1 cellular context compared by ENCODE assay signal in genomic region chr17:49758464-49759010, GRCh38.
A peak's percentile ranks its signal among the peaks of the same experiment; 100 is the strongest.
TF ChIP-seq lines count a peak whose summit lies in the region.

No MANE protein-coding gene starts in this region.

TF ChIP-seq in HEK293, 187 proteins besides CTCF, POLR2A, EP300 and RAD21:
- TF ChIP-seq ZNF140 (tag by site-specific recombination; IDR thresholded peaks at IDR 0.05) (peak; percentile 62; the same call in 1 of the 2 replicates), ZNF529 (tag by site-specific recombination; IDR thresholded peaks at IDR 0.05; ENCODE audit: insufficient replicate concordance) (peak; percentile 40), KLF7 (tag by site-specific recombination; IDR thresholded peaks at IDR 0.05; ENCODE audit: borderline replicate concordance) (peak; percentile 34; the same call in 1 of the 2 replicates), ZFP37 (tag by site-specific recombination; IDR thresholded peaks at IDR 0.05) (peak; percentile 68; the same call in 1 of the 2 replicates), AEBP2 (tag by site-specific recombination; IDR thresholded peaks at IDR 0.05; ENCODE audit: borderline replicate concordance) (0 out of 2 replicates have a peak, but pooled peaks have one; percentile 17), ZBTB11 (tag by site-specific recombination; conservative IDR thresholded peaks at IDR 0.05; ENCODE audit: low read depth) (peak; percentile 79), ZNF426 (tag by site-specific recombination; IDR thresholded peaks at IDR 0.05) (peak; percentile 81), REST (tag by site-specific recombination; IDR thresholded peaks at IDR 0.05) (peak; percentile 79), ZNF629 (tag by site-specific recombination; IDR thresholded peaks at IDR 0.05) (peak; percentile 51), ZNF623 (tag by site-specific recombination; IDR thresholded peaks at IDR 0.05) (peak; percentile 76), ZNF558 (tag by site-specific recombination; IDR thresholded peaks at IDR 0.05) (peak; percentile 71), ZNF654 (tag by site-specific recombination; IDR thresholded peaks at IDR 0.05; ENCODE audit: low read depth) (peak; percentile 44), ZXDB (tag by site-specific recombination; IDR thresholded peaks at IDR 0.05) (peak; percentile 43; the same call in 1 of the 2 replicates), ZBTB8A (tag by site-specific recombination; IDR thresholded peaks at IDR 0.05) (peak; percentile 74), ZNF19 (tag by site-specific recombination; IDR thresholded peaks at IDR 0.05; ENCODE audit: low read depth) (0 out of 2 replicates have a peak, but pooled peaks have one; percentile 9), ZNF555 (tag by site-specific recombination; conservative IDR thresholded peaks at IDR 0.05) (peak; percentile 81), ZNF394 (tag by site-specific recombination; IDR thresholded peaks at IDR 0.05; ENCODE audit: borderline replicate concordance) (peak; percentile 95), ZNF560 (tag by site-specific recombination; IDR thresholded peaks at IDR 0.05; ENCODE audit: borderline replicate concordance) (peak; percentile 78), ZBTB21 (tag by site-specific recombination; IDR thresholded peaks at IDR 0.05) (peak; percentile 42; the same call in 1 of the 2 replicates), ZNF518A (tag by site-specific recombination; conservative IDR thresholded peaks at IDR 0.05; ENCODE audit: low read depth) (peak; percentile 95), ZNF664 (tag by site-specific recombination; IDR thresholded peaks at IDR 0.05) (peak; percentile 78), ZNF266 (tag by site-specific recombination; IDR thresholded peaks at IDR 0.05; ENCODE audit: low read depth) (0 out of 2 replicates have a peak, but pooled peaks have one; percentile 34), ZNF292 (tag by site-specific recombination; IDR thresholded peaks at IDR 0.05; ENCODE audit: borderline replicate concordance, low read depth) (0 out of 2 replicates have a peak, but pooled peaks have one; percentile 19)
